ENCODE assay signal across 11 cellular contexts in genomic region chr6:116631379-116631990, GRCh38. TPM values are rescaled to one million over a fixed set of nuclear protein-coding genes. Genes with fewer than 3 reads are reported as not detected.
DNase-seq lines count a peak whose midpoint lies in the region; ATAC-seq, FAIRE-seq and TF ChIP-seq lines count a peak whose summit lies in the region.
"Had no signal": no experiment of that assay in that cellular context is flagged by ENCODE, and none has a peak within 500 bp of the region (broad histone marks: within the 10 kb centered on the region; RNA-seq: fewer than 3 reads in every experiment).

No MANE protein-coding gene starts in this region.

- H3K36me3 ChIP-seq in HepG2 (replicated peaks in 1 of 2; ENCODE audit: control insufficient read depth in 1 of 2, insufficient read depth in 2 of 2, low read length in 2 of 2) (peaks cover 2 to 7% of the 10 kb centered on the region in 2 experiments; a peak in 3 of 5 replicates), small intestine (ENCODE audit: control insufficient read depth in 2 of 2, insufficient read depth in 2 of 2, low read length in 2 of 2) (peaks cover 0 to 5% of the 10 kb centered on the region in 2 donors)

- no peaks in the 10 kb centered on the region for H3K79me2 ChIP-seq in HepG2 (ENCODE audit: insufficient read depth, low read length)

- TF ChIP-seq EP300 in HepG2 (IDR thresholded peaks at IDR 0.05; ENCODE audit: low read depth in 2 of 2, low read length in 2 of 2) = peak; percentile 81 to 96; a peak in 3 of 4 replicates
- TF ChIP-seq EP300 in HepG2 (CRISPR knock-in tag; IDR thresholded peaks at IDR 0.05; ENCODE audit: borderline replicate concordance) = peak; percentile 98

- in situ Hi-C loops in HepG2 (cut with HindIII; ENCODE audit: extremely low pct_ligation_motif_present, low pct_unique_long_range_greater_than_20kb) = no loop called here

- peak overlapping the region; percentile 61 for H3K9ac ChIP-seq in HepG2 (ENCODE audit: insufficient read depth, low read depth, low read length)

- intact Hi-C loops in HepG2 (cut with micrococcal nuclease; ENCODE audit: unreplicated experiment) = loop anchor here (2.0 to 5.0 kb wide), 5 partner anchors 13 to 354 kb away; partner anchors contain the start of genes RSPH4A, RWDD1, TSPYL1 and ZUP1

- TF ChIP-seq CTCF in HepG2 (CRISPR knock-in tag; IDR thresholded peaks at IDR 0.05) = no peak

- H3K4me1 ChIP-seq in HepG2 (ENCODE audit: insufficient read depth, low read length) (peaks cover 51% of the 10 kb centered on the region), small intestine (ENCODE audit: control insufficient read depth in 2 of 2, insufficient read depth in 1 of 2, low read depth in 1 of 2, low read length in 1 of 2) (no peaks in the 10 kb centered on the region)

- no peaks in the 10 kb centered on the region for H3K9me3 ChIP-seq in HepG2 (ENCODE audit: low read length)
- no peaks in the 10 kb centered on the region for H3K9me3 ChIP-seq in small intestine (ENCODE audit: control insufficient read depth, low read depth)

- DNase-seq in NCI-H2196 treated with DMSO at 0.1 percent for 48 hours (lab: John Stamatoyannopoulos, UW; ENCODE audit: unreplicated experiment) (peak; percentile 36), HepG2 (ENCODE audit: low spot score) (peak; percentile 100), small intestine (no peak), OCI-M1 (lab: John Stamatoyannopoulos, UW) (no peak), NOMO-1 (lab: John Stamatoyannopoulos, UW; ENCODE audit: unreplicated experiment in 2 of 2) (no peak), hippocampal formation (lab: John Stamatoyannopoulos, UW) (no peak)
- DNase-seq: NCI-H1092 had no signal

- H3K27ac ChIP-seq in HepG2 (ENCODE audit: extremely low read length, insufficient read depth, low read length) = peak overlapping the region; percentile 83
- no peak overlapping the region for H3K27ac ChIP-seq in small intestine (ENCODE audit: low read depth in 1 of 2, low read length in 1 of 2)

- H4K20me1 ChIP-seq in HepG2 (ENCODE audit: insufficient read depth, low read length) = no peaks in the 10 kb centered on the region

- H3K27me3 ChIP-seq in HepG2 (ENCODE audit: control insufficient read depth in 1 of 2, insufficient read depth in 2 of 2, low read length in 2 of 2) = no peaks in the 10 kb centered on the region
- no peaks in the 10 kb centered on the region for H3K27me3 ChIP-seq in small intestine (ENCODE audit: control insufficient read depth in 2 of 2, insufficient read depth in 2 of 2, low read length in 2 of 2)

- H3K4me3 ChIP-seq in HepG2 (replicated peaks in 1 of 3; ENCODE audit: insufficient read depth in 1 of 3, low read depth in 2 of 3, low read length in 3 of 3) (peak overlapping the region in 2 of 3 experiments; percentile 1 to 28; a peak in 2 of 6 replicates), small intestine (ENCODE audit: low read depth in 1 of 2, low read length in 2 of 2) (no peak overlapping the region)

- peak overlapping the region; percentile 15 for H2AFZ ChIP-seq in HepG2 (ENCODE audit: low read length)

- TF ChIP-seq POLR2A in HepG2 (IDR thresholded peaks at IDR 0.05; ENCODE audit: insufficient read depth in 1 of 2, low read depth in 2 of 2, low read length in 2 of 2) = 0 out of 4 replicates have a peak, but pooled peaks of 1 of the 2 experiments have one; percentile 32

- peak overlapping the region; percentile 81 for H3K4me2 ChIP-seq in HepG2 (ENCODE audit: low read depth, low read length)

- no TSS peak for BruUV-seq in HepG2 (replicated peaks; lab: Mats Ljungman, UMichigan)

- CTCF ChIA-PET in HepG2 (lab: Yijun Ruan, JAX; ENCODE audit: low intra/inter-chr PET ratio, low total read pairs) = no interaction called here

- POLR2A ChIA-PET in HepG2 (lab: Yijun Ruan, JAX) = interaction anchor here (0.7 to 2.5 kb wide), 3 partner anchors 15 to 77 kb away, joined by 3 to 14 read pairs (median 3); partner anchors contain the start of genes RSPH4A and RWDD1

- no peak; the same call in 1 of the 2 replicates for TF ChIP-seq RAD21 in HepG2 (CRISPR knock-in tag; IDR thresholded peaks at IDR 0.05)

- WGBS in HepG2 (ENCODE audit: low lambda C conversion rate) = under 1% methylated on average over 5 of the region's 5 CpGs
- 45 to 76% (median 64%) methylated on average over 5 of the region's 5 CpGs for WGBS in small intestine, 3 donors

- FAIRE-seq in HepG2 (lab: Jason Lieb, UNC) = peak; percentile 96
- FAIRE-seq in small intestine (lab: Jason Lieb, UNC) = no peak
- FAIRE-seq: GM18507 had no signal

- ATAC-seq in GM18499 (IDR thresholded peaks at IDR 0.05; ENCODE audit: insufficient read depth, unreplicated experiment) (peak; percentile 72), HG02623 (IDR thresholded peaks at IDR 0.05; ENCODE audit: unreplicated experiment) (peak; percentile 74), HepG2 (peak; percentile 99)
- ATAC-seq: stimulated activated memory B cell treated with anti-CD40 and anti-IgM and Interleukin-4, amounts not matched to agents 10 μg/mL and 1 μg/mL and 100 μg/mL, for 72 hours had no signal

RNA-seq across cellular contexts. Expression of gene RSPH4A, which starts 15.2 kb away (rescaled TPM):
- total RNA-seq in HepG2 (2016; rRNA removed; fragmentation: Illumina TruSeq; extraction: Trizol) = 0.14 and 0.40 TPM in 2 replicates
- 0.09 and 0.20 TPM in 2 replicates for total RNA-seq in HepG2 (2016; cell fraction: cytosol; rRNA removed; fragmentation: Illumina TruSeq; extraction: Trizol; ENCODE audit: low read depth)
- total RNA-seq in HepG2 (2016; cell fraction: insoluble cytoplasmic fraction; rRNA removed; fragmentation: Illumina TruSeq; extraction: Trizol) = 0.27 and 0.41 TPM in 2 replicates
- 0.14 and 0.34 TPM in 2 replicates for total RNA-seq in HepG2 (2016; cell fraction: membrane; rRNA removed; fragmentation: Illumina TruSeq; extraction: Trizol)
- total RNA-seq in HepG2 (2016; cell fraction: nucleus; rRNA removed; fragmentation: Illumina TruSeq; extraction: Trizol) = 0.75 and 0.78 TPM in 2 replicates
- polyA plus RNA-seq in HepG2 (2011; rRNA removed) = 0.08 and 0.24 TPM in 2 replicates
- polyA plus RNA-seq in HepG2 (2011; cell fraction: cytosol; rRNA removed) = 0.05 and 0.12 TPM in 2 replicates
- 0.29 and 0.36 TPM in 2 replicates for polyA plus RNA-seq in HepG2 (2011; cell fraction: nucleus; rRNA removed)
- 0.04 and 0.24 TPM in 2 replicates for polyA plus RNA-seq in HepG2 (2012)
- polyA plus RNA-seq in HepG2 (2016; cell fraction: cytosol; fragmentation: Illumina TruSeq; extraction: Trizol; ENCODE audit: low read depth) = 0.07 TPM in 1 of 2 replicates, not detected in the other
- 0.08 and 0.22 TPM in 2 replicates for polyA plus RNA-seq in HepG2 (2016; cell fraction: insoluble cytoplasmic fraction; fragmentation: Illumina TruSeq; extraction: Trizol; ENCODE audit: low read depth)
- polyA plus RNA-seq in HepG2 (2016; cell fraction: membrane; fragmentation: Illumina TruSeq; extraction: Trizol; ENCODE audit: low read depth) = 0.14 and 0.32 TPM in 2 replicates
- polyA plus RNA-seq in HepG2 (2016; cell fraction: nucleus; fragmentation: Illumina TruSeq; extraction: Trizol; ENCODE audit: insufficient read depth, low read depth) = 1.3 and 1.8 TPM in 2 replicates
- 0.20 TPM in 1 of 2 replicates, not detected in the other for polyA minus RNA-seq in HepG2 (2011; rRNA and poly(A)+ RNA removed; ENCODE audit: low replicate concordance)
- polyA minus RNA-seq in HepG2 (2011; cell fraction: cytosol; rRNA and poly(A)+ RNA removed) = not detected in 2 replicates
- 0.62 and 1.2 TPM in 2 replicates for polyA minus RNA-seq in HepG2 (2011; cell fraction: nucleus; rRNA and poly(A)+ RNA removed)
- under 1 TPM; 0.12 to 0.54 (median 0.22) TPM for polyA plus RNA-seq in small intestine

RNA-seq across cellular contexts. Expression of gene ZUP1, which starts 37.1 kb away (rescaled TPM):
- 29.3 and 40.3 TPM in 2 replicates for total RNA-seq in HepG2 (2016; rRNA removed; fragmentation: Illumina TruSeq; extraction: Trizol)
- 14.8 and 19.5 TPM in 2 replicates for total RNA-seq in HepG2 (2016; cell fraction: cytosol; rRNA removed; fragmentation: Illumina TruSeq; extraction: Trizol; ENCODE audit: low read depth)
- 31.7 and 40.3 TPM in 2 replicates for total RNA-seq in HepG2 (2016; cell fraction: insoluble cytoplasmic fraction; rRNA removed; fragmentation: Illumina TruSeq; extraction: Trizol)
- 14.6 and 19.1 TPM in 2 replicates for total RNA-seq in HepG2 (2016; cell fraction: membrane; rRNA removed; fragmentation: Illumina TruSeq; extraction: Trizol)
- total RNA-seq in HepG2 (2016; cell fraction: nucleus; rRNA removed; fragmentation: Illumina TruSeq; extraction: Trizol) = 32.3 and 37.7 TPM in 2 replicates
- 11.1 and 12.5 TPM in 2 replicates for polyA plus RNA-seq in HepG2 (2011; rRNA removed)
- 3.0 and 4.2 TPM in 2 replicates for polyA plus RNA-seq in HepG2 (2011; cell fraction: cytosol; rRNA removed)
- polyA plus RNA-seq in HepG2 (2011; cell fraction: nucleus; rRNA removed) = 14.9 and 15.6 TPM in 2 replicates
- polyA plus RNA-seq in HepG2 (2012) = 10.2 TPM in 2 replicates
- 1.1 TPM in 2 replicates for polyA plus RNA-seq in HepG2 (2016; cell fraction: cytosol; fragmentation: Illumina TruSeq; extraction: Trizol; ENCODE audit: low read depth)
- polyA plus RNA-seq in HepG2 (2016; cell fraction: insoluble cytoplasmic fraction; fragmentation: Illumina TruSeq; extraction: Trizol; ENCODE audit: low read depth) = 25.4 and 26.3 TPM in 2 replicates
- 1.9 and 2.0 TPM in 2 replicates for polyA plus RNA-seq in HepG2 (2016; cell fraction: membrane; fragmentation: Illumina TruSeq; extraction: Trizol; ENCODE audit: low read depth)
- polyA plus RNA-seq in HepG2 (2016; cell fraction: nucleus; fragmentation: Illumina TruSeq; extraction: Trizol; ENCODE audit: insufficient read depth, low read depth) = 29.9 and 34.7 TPM in 2 replicates
- polyA minus RNA-seq in HepG2 (2011; rRNA and poly(A)+ RNA removed; ENCODE audit: low replicate concordance) = 2.2 and 4.4 TPM in 2 replicates
- 6.2 and 6.3 TPM in 2 replicates for polyA minus RNA-seq in HepG2 (2011; cell fraction: cytosol; rRNA and poly(A)+ RNA removed)
- polyA minus RNA-seq in HepG2 (2011; cell fraction: nucleus; rRNA and poly(A)+ RNA removed) = 31.7 and 32.1 TPM in 2 replicates
- polyA plus RNA-seq in small intestine = 10 to 100 TPM in 2 of 3 donors, 1 to 10 TPM in 1; 7.7 to 22.1 (median 11.3) TPM

RNA-seq across cellular contexts. Expression of gene KPNA5, which starts 49.5 kb away (rescaled TPM):
- total RNA-seq in HepG2 (2016; rRNA removed; fragmentation: Illumina TruSeq; extraction: Trizol) = 13.0 and 13.1 TPM in 2 replicates
- 23.4 and 26.1 TPM in 2 replicates for total RNA-seq in HepG2 (2016; cell fraction: cytosol; rRNA removed; fragmentation: Illumina TruSeq; extraction: Trizol; ENCODE audit: low read depth)
- total RNA-seq in HepG2 (2016; cell fraction: insoluble cytoplasmic fraction; rRNA removed; fragmentation: Illumina TruSeq; extraction: Trizol) = 12.5 and 14.7 TPM in 2 replicates
- total RNA-seq in HepG2 (2016; cell fraction: membrane; rRNA removed; fragmentation: Illumina TruSeq; extraction: Trizol) = 9.6 and 11.5 TPM in 2 replicates
- 20.3 and 22.2 TPM in 2 replicates for total RNA-seq in HepG2 (2016; cell fraction: nucleus; rRNA removed; fragmentation: Illumina TruSeq; extraction: Trizol)
- polyA plus RNA-seq in HepG2 (2011; rRNA removed) (4.8 and 5.3 TPM in 2 replicates), small intestine (1 to 10 TPM in 2 of 3 donors, under 1 TPM in 1; 0.45 to 1.8 (median 1.6) TPM)
- polyA plus RNA-seq in HepG2 (2011; cell fraction: cytosol; rRNA removed) = 1.6 and 2.5 TPM in 2 replicates
- polyA plus RNA-seq in HepG2 (2011; cell fraction: nucleus; rRNA removed) = 6.4 and 8.1 TPM in 2 replicates
- polyA plus RNA-seq in HepG2 (2012) = 6.1 and 6.8 TPM in 2 replicates
- 0.44 and 0.66 TPM in 2 replicates for polyA plus RNA-seq in HepG2 (2016; cell fraction: cytosol; fragmentation: Illumina TruSeq; extraction: Trizol; ENCODE audit: low read depth)
- 7.1 and 7.8 TPM in 2 replicates for polyA plus RNA-seq in HepG2 (2016; cell fraction: insoluble cytoplasmic fraction; fragmentation: Illumina TruSeq; extraction: Trizol; ENCODE audit: low read depth)
- 0.83 and 1.1 TPM in 2 replicates for polyA plus RNA-seq in HepG2 (2016; cell fraction: membrane; fragmentation: Illumina TruSeq; extraction: Trizol; ENCODE audit: low read depth)
- 13.4 and 14.0 TPM in 2 replicates for polyA plus RNA-seq in HepG2 (2016; cell fraction: nucleus; fragmentation: Illumina TruSeq; extraction: Trizol; ENCODE audit: insufficient read depth, low read depth)
- 1.8 and 3.2 TPM in 2 replicates for polyA minus RNA-seq in HepG2 (2011; rRNA and poly(A)+ RNA removed; ENCODE audit: low replicate concordance)
- 9.8 and 10.6 TPM in 2 replicates for polyA minus RNA-seq in HepG2 (2011; cell fraction: cytosol; rRNA and poly(A)+ RNA removed)
- polyA minus RNA-seq in HepG2 (2011; cell fraction: nucleus; rRNA and poly(A)+ RNA removed) = 24.2 and 27.0 TPM in 2 replicates

Comparison
In these comparisons a context has a peak if more than half of its experiments do, and no peak if none do; other contexts are left out.
1. DNase-seq: peak in NCI-H2196 treated with DMSO at 0.1 percent for 48 hours (single experiment) and HepG2 (single experiment); none in small intestine (single experiment), OCI-M1 (single experiment), NOMO-1 (0 of 2) and hippocampal formation (0 of 2).
2. H3K4me3 ChIP-seq: peak in HepG2 (2 of 3); none in small intestine (0 of 2).
3. Peak in every context shown above with its lines, with median percentiles within 50 percentile points of each other: ATAC-seq.